Comparison of ENCODE assay signal across 19 cellular contexts in the genomic region with DNA sequence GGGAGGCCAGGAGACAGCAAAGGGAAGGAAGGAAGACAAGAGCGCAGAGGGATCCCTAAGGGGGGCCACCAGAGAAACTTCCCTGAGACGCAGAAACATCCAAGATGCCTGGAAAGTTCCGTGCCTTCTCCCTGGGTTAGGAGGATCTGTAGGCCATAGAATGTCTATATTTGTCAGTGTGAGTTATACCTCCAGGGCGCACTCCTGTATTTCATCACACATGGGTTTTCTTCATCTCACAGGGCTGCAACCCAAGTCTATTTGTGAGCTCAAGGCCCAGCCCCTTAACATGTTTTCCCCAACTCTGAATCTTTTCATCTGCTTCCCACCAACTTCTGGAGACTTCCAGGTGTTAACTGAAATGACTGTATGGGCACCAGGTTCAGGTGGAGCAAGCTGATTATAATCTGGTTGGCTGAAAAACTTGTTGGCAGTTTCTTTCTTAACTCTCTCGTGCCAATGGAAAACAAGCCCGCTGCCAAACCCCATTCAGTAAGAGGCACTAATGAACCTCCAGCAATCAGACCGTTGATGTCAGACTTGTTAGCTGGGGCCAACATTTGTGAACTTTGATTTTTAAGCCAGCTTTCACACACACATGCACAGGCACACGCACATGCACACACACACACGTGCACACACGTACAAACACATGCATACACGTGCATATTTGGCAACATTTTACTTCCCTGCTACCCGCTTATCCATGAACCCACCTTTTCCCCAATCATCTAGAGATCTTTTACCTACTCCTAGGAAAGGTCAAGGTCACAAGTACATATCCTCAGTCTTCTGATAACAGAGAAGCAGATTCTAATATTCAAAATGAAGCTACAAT.
"Had no signal": no experiment of that assay in that cellular context is flagged by ENCODE, and none has a peak within 500 bp of the region (broad histone marks: within the 10 kb centered on the region; RNA-seq: fewer than 3 reads in every experiment).

No MANE protein-coding gene starts in this region.

- FAIRE-seq: astrocyte, bronchial epithelial cell, endothelial cell of umbilical vein had no signal

- H3K4me1 ChIP-seq: heart right ventricle, tibial nerve, uterus had no signal

- ATAC-seq: activated CD4-positive, CD25-positive, alpha-beta regulatory T cell treated with anti-CD3 and anti-CD28 coated beads, Interleukin-2, amount 50 U/mL, for 24 hours; mucosa of descending colon had no signal

- H3K27me3 ChIP-seq: heart right ventricle, tibial nerve, uterus had no signal

- H3K36me3 ChIP-seq: esophagus squamous epithelium, tibial nerve, uterus had no signal

- H3K27ac ChIP-seq: esophagus squamous epithelium, heart right ventricle, tibial nerve, uterus had no signal

- DNase-seq: activated CD4-positive, alpha-beta T cell treated with anti-CD3 and anti-CD28 coated beads, Interleukin-2, amount 10 ng/mL, durations not matched to agents 7 days and 5 days; activated gamma-delta T cell; effector CD8-positive, alpha-beta T cell; esophagus squamous epithelium; heart right ventricle; kidney glomerular epithelial cell; mesenchymal stem cell; mucosa of descending colon; naive B cell; stimulated activated CD4-positive, alpha-beta T cell treated with anti-CD3 and anti-CD28 coated beads, Interleukin-12 subunit alpha, Interleukin-12 subunit beta, amount 100 ng/mL, for 4 hours; stimulated activated CD4-positive, alpha-beta T cell treated with anti-CD3 and anti-CD28 coated beads, Interleukin-1b, Interleukin-23, amount 100 ng/mL, for 48 hours; stimulated activated naive CD4-positive, alpha-beta T cell treated with Interleukin-2 at 50 U/mL for 16 hours; substantia nigra; uterus had no signal

- H3K4me3 ChIP-seq: esophagus squamous epithelium, heart right ventricle, mucosa of descending colon, tibial nerve, uterus had no signal

- H3K9me3 ChIP-seq: esophagus squamous epithelium, heart right ventricle, mucosa of descending colon, tibial nerve, uterus had no signal
